ENCODE assay signal across 8 cellular contexts in genomic region chr11:73376803-73377629, GRCh38. TPM values are rescaled to one million over a fixed set of nuclear protein-coding genes. Genes with fewer than 3 reads are reported as not detected.
DNase-seq lines count a peak whose midpoint lies in the region; ATAC-seq and TF ChIP-seq lines count a peak whose summit lies in the region.

No MANE protein-coding gene starts in this region.

- H3K4me2 ChIP-seq in BLaER1, result peak overlapping the region; percentile 99

- intact Hi-C loops in adrenal gland (cut with DNase I), result no loop called here

- peak; percentile 33 for DNase-seq in T follicular helper cell (ENCODE audit: low read depth)
- DNase-seq in adrenal gland, result peak; percentile 51 to 82 (median 65)
- peak; percentile 80 for DNase-seq in right atrium auricular region (ENCODE audit: low spot score)
- peak; percentile 64 for DNase-seq in renal cortical epithelial cell (ENCODE audit: low read depth)
- DNase-seq in occipital lobe (lab: John Stamatoyannopoulos, UW), result no peak

- peaks cover 54% of the 10 kb centered on the region for H4K20me1 ChIP-seq in BLaER1

- peak overlapping the region; percentile 89 for H3K9ac ChIP-seq in BLaER1
- peak overlapping the region; percentile 64 for H3K9ac ChIP-seq in HUES64 (ENCODE audit: low read depth, low read length)

- 7% methylated on average over 56 of the region's 56 CpGs for WGBS in HUES64
- 8 to 16% (median 8%) methylated on average over 22 to 56 of the region's 56 CpGs for WGBS in adrenal gland, 4 donors

- ATAC-seq in GM19328 (IDR thresholded peaks at IDR 0.05; ENCODE audit: unreplicated experiment), result peak; percentile 15

- H3K27me3 ChIP-seq in BLaER1 (no peaks in the 10 kb centered on the region), HUES64 (ENCODE audit: insufficient read depth, low read length) (peaks cover 8% of the 10 kb centered on the region; the same call in 1 of the 2 replicates), adrenal gland (no peaks in the 10 kb centered on the region), right atrium auricular region (no peaks in the 10 kb centered on the region)

- H3K36me3 ChIP-seq in BLaER1 (no peaks in the 10 kb centered on the region; the same call in 1 of the 2 replicates), HUES64 (ENCODE audit: insufficient read depth, low read length) (no peaks in the 10 kb centered on the region), adrenal gland (replicated peaks in 1 of 2) (no peaks in the 10 kb centered on the region), right atrium auricular region (no peaks in the 10 kb centered on the region)

- no peak for TF ChIP-seq CTCF in adrenal gland (IDR thresholded peaks at IDR 0.05)
- no peak for TF ChIP-seq CTCF in right atrium auricular region (IDR thresholded peaks at IDR 0.05)

- no peaks in the 10 kb centered on the region for H3K9me3 ChIP-seq in BLaER1
- no peaks in the 10 kb centered on the region for H3K9me3 ChIP-seq in HUES64 (ENCODE audit: insufficient read depth, low read depth, low read length)
- no peaks in the 10 kb centered on the region for H3K9me3 ChIP-seq in adrenal gland (replicated peaks in 1 of 3)
- H3K9me3 ChIP-seq in right atrium auricular region, result no peaks in the 10 kb centered on the region

- H3K4me1 ChIP-seq in BLaER1 (peaks cover 81% of the 10 kb centered on the region), HUES64 (ENCODE audit: insufficient read depth, low read length) (peaks cover 6% of the 10 kb centered on the region), adrenal gland (replicated peaks in 1 of 2) (peaks cover 5% of the 10 kb centered on the region in 2 donors), right atrium auricular region (peaks cover 0 to 62% of the 10 kb centered on the region in 2 donors)

- H3K27ac ChIP-seq in BLaER1, result peak overlapping the region; percentile 92
- no peak overlapping the region for H3K27ac ChIP-seq in HUES64 (ENCODE audit: low read depth, low read length)
- peak overlapping the region; percentile 60 to 93 (median 75) for H3K27ac ChIP-seq in adrenal gland
- H3K27ac ChIP-seq in right atrium auricular region, result peak overlapping the region; percentile 89 to 94

- H3K4me3 ChIP-seq in BLaER1 (peak overlapping the region; percentile 84), HUES64 (ENCODE audit: low read length) (peak overlapping the region; percentile 83), adrenal gland (peak overlapping the region in 3 of 4 donors; percentile 55 to 85 (median 59)), right atrium auricular region (peak overlapping the region; percentile 76 to 83)

- TF ChIP-seq POLR2A in adrenal gland (IDR thresholded peaks at IDR 0.05), result peak in 1 of 2 donors; percentile 10

RNA-seq across cellular contexts. Expression of gene RELT, which starts 0.8 kb away (rescaled TPM):
- polyA plus RNA-seq in HUES64 (2013, experiment 1 of 2), result 5.1 TPM
- 6.0 TPM for polyA plus RNA-seq in HUES64 (2013, experiment 2 of 2)
- total RNA-seq in adrenal gland (1 to 10 TPM; 4.4 to 8.7 (median 6.4) TPM), right atrium auricular region (1 to 10 TPM; 2.0 to 7.0 TPM), renal cortical epithelial cell (4.4 and 6.3 TPM in 2 replicates), occipital lobe (1.6 TPM)
- polyA plus RNA-seq in adrenal gland, result 1 to 10 TPM in 2 of 3 donors, under 1 TPM in 1; 0.73 to 4.7 (median 2.3) TPM
